ENCODE assay signal across 24 cellular contexts in genomic region chr3:30733681-30734080, GRCh38.
"Had no signal": no experiment of that assay in that cellular context is flagged by ENCODE, and none has a peak within 500 bp of the region (broad histone marks: within the 10 kb centered on the region; RNA-seq: fewer than 3 reads in every experiment).

No MANE protein-coding gene starts in this region.

- H3K9me3 Mint-ChIP-seq: activated T-cell treated with anti-CD3 and anti-CD28 coated beads, Interleukin-2, amount 50 U/mL, for 24 hours; activated T-helper 2 cell treated with anti-CD3 and anti-CD28 coated beads, Interferon-gamma antibody, Interleukin-2, Interleukin-4, amounts not matched to agents 10 μg/mL and 5 μg/mL and 100 μg/mL, durations not matched to agents 14 hours and 24 hours and 36 hours; natural killer cell treated with Interleukin-12 subunit alpha and Interleukin-12 subunit beta and Interleukin-15 and Interleukin-18, amount 100 ng/mL, for 72 hours had no signal

- H3K36me3 Mint-ChIP-seq: activated naive CD8-positive, alpha-beta T cell; natural killer cell treated with Interleukin-12 subunit alpha and Interleukin-12 subunit beta and Interleukin-15 and Interleukin-18, amount 100 ng/mL, for 72 hours had no signal

- ATAC-seq: natural killer cell treated with Interleukin-12 subunit alpha and Interleukin-12 subunit beta and Interleukin-15 and Interleukin-18, amount 100 ng/mL, for 72 hours; right lobe of liver had no signal

- H3K4me3 ChIP-seq: coronary artery, dorsolateral prefrontal cortex, left ventricle myocardium inferior, lung, right lobe of liver, stomach, thyroid gland, upper lobe of left lung, vagina had no signal

- H3K27me3 ChIP-seq: brain microvascular endothelial cell, right lobe of liver, stomach, thyroid gland, upper lobe of left lung, vagina had no signal

- H3K9me3 ChIP-seq: left ventricle myocardium inferior, right lobe of liver, stomach, thyroid gland, upper lobe of left lung, vagina had no signal

- H3K36me3 ChIP-seq: brain microvascular endothelial cell, left ventricle myocardium inferior, right lobe of liver, stomach, thyroid gland, upper lobe of left lung, vagina had no signal

- H3K27ac Mint-ChIP-seq: activated T-cell treated with anti-CD3 and anti-CD28 coated beads, Interleukin-2, amount 50 U/mL, for 24 hours; activated T-helper 2 cell treated with anti-CD3 and anti-CD28 coated beads, Interferon-gamma antibody, Interleukin-2, Interleukin-4, amounts not matched to agents 10 μg/mL and 5 μg/mL and 100 μg/mL, durations not matched to agents 14 hours and 24 hours and 36 hours; natural killer cell treated with Interleukin-12 subunit alpha and Interleukin-12 subunit beta and Interleukin-15 and Interleukin-18, amount 100 ng/mL, for 72 hours; progenitor cell of endocrine pancreas had no signal

- H3K4me3 Mint-ChIP-seq: activated naive CD8-positive, alpha-beta T cell; activated T-cell treated with anti-CD3 and anti-CD28 coated beads, Interleukin-2, amount 50 U/mL, for 24 hours; natural killer cell treated with Interleukin-12 subunit alpha and Interleukin-12 subunit beta and Interleukin-15 and Interleukin-18, amount 100 ng/mL, for 72 hours had no signal

- DNase-seq: activated CD4-positive, alpha-beta T cell treated with anti-CD3 and anti-CD28 coated beads for 4 hours; activated CD4-positive, alpha-beta T cell treated with anti-CD3 and anti-CD28 coated beads, Interleukin-2, amount 50 U/mL, for 4 hours; activated CD8-positive, alpha-beta memory T cell treated with anti-CD3 and anti-CD28 coated beads, Interleukin-2, amount 50 U/mL, for 4 hours; activated T-cell treated with anti-CD3 and anti-CD28 coated beads, Interleukin-2, amount 50 U/mL, for 24 hours; amniotic stem cell; brain microvascular endothelial cell; dorsolateral prefrontal cortex; effector memory CD4-positive, alpha-beta T cell; left ventricle myocardium inferior; mesendoderm; right lobe of liver; stimulated activated CD4-positive, alpha-beta T cell treated with anti-CD3 and anti-CD28 coated beads, Interleukin-12 subunit alpha, Interleukin-12 subunit beta, amount 100 ng/mL, for 4 hours; stimulated activated CD4-positive, alpha-beta T cell treated with anti-CD3 and anti-CD28 coated beads, Interleukin-4, amount 100 ng/mL, for 1 hour; stomach; thyroid gland; upper lobe of left lung had no signal

- H3K4me1 ChIP-seq: right lobe of liver, stomach, thyroid gland, upper lobe of left lung, vagina had no signal

- H3K27me3 Mint-ChIP-seq: activated naive CD8-positive, alpha-beta T cell; activated T-cell treated with anti-CD3 and anti-CD28 coated beads, Interleukin-2, amount 50 U/mL, for 24 hours had no signal

- H3K27ac ChIP-seq: brain microvascular endothelial cell, coronary artery, dorsolateral prefrontal cortex, left ventricle myocardium inferior, right lobe of liver, stomach, thyroid gland, upper lobe of left lung, vagina, VCaP had no signal
